ENCODE assay signal across 1 cellular context in genomic region chr7:36291387-36292316, GRCh38.
A peak's percentile ranks its signal among the peaks of the same experiment; 100 is the strongest.
TF ChIP-seq lines count a peak whose summit lies in the region.

No MANE protein-coding gene starts in this region.

TF ChIP-seq in HepG2, 621 proteins besides CTCF, POLR2A, EP300 and RAD21 (continued from another document and continues in another):
- TF ChIP-seq, protein P1, sequence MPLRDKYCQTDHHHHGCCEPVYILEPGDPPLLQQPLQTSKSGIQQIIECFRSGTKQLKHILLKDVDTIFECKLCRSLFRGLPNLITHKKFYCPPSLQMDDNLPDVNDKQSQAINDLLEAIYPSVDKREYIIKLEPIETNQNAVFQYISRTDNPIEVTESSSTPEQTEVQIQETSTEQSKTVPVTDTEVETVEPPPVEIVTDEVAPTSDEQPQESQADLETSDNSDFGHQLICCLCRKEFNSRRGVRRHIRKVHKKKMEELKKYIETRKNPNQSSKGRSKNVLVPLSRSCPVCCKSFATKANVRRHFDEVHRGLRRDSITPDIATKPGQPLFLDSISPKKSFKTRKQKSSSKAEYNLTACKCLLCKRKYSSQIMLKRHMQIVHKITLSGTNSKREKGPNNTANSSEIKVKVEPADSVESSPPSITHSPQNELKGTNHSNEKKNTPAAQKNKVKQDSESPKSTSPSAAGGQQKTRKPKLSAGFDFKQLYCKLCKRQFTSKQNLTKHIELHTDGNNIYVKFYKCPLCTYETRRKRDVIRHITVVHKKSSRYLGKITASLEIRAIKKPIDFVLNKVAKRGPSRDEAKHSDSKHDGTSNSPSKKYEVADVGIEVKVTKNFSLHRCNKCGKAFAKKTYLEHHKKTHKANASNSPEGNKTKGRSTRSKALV (CRISPR knock-in tag; IDR thresholded peaks at IDR 0.05), result no peak
- TF ChIP-seq ZNF232 (CRISPR knock-in tag; IDR thresholded peaks at IDR 0.05; ENCODE audit: borderline replicate concordance) (no peak; the same call in 1 of the 2 replicates), HOMEZ (CRISPR knock-in tag; IDR thresholded peaks at IDR 0.05; ENCODE audit: low read depth) (no peak; the same call in 1 of the 2 replicates), GATAD2A (CRISPR knock-in tag; IDR thresholded peaks at IDR 0.05) (peak; percentile 77), MXI1 (IDR thresholded peaks at IDR 0.05; ENCODE audit: borderline replicate concordance, low read depth, low read length) (peak; percentile 14; the same call in 1 of the 3 replicates), NPAS2 (CRISPR knock-in tag; IDR thresholded peaks at IDR 0.05; ENCODE audit: borderline replicate concordance) (no peak), MZF1 (CRISPR knock-in tag; IDR thresholded peaks at IDR 0.05; ENCODE audit: borderline replicate concordance) (no peak), ZSCAN29 (CRISPR knock-in tag; conservative IDR thresholded peaks at IDR 0.05) (no peak), ZNF317 (CRISPR knock-in tag; IDR thresholded peaks at IDR 0.05) (no peak), HCFC1 (IDR thresholded peaks at IDR 0.05; ENCODE audit: low read depth, low read length) (0 out of 2 replicates have a peak, but pooled peaks have one; percentile 10), CCDC6 (CRISPR knock-in tag; IDR thresholded peaks at IDR 0.05) (no peak), DPF2 (CRISPR knock-in tag; IDR thresholded peaks at IDR 0.05; ENCODE audit: borderline replicate concordance, low read depth) (0 out of 2 replicates have a peak, but pooled peaks have one; percentile 29), MBD4 (IDR thresholded peaks at IDR 0.05; ENCODE audit: borderline replicate concordance, low read length) (no peak), MIXL1 (CRISPR knock-in tag; IDR thresholded peaks at IDR 0.05) (no peak), REPIN1 (CRISPR knock-in tag; IDR thresholded peaks at IDR 0.05; ENCODE audit: borderline replicate concordance, low read depth) (no peak), MAFF (IDR thresholded peaks at IDR 0.05; ENCODE audit: low read depth, low read length) (no peak), HNRNPH1 (optimal IDR thresholded peaks at IDR 0.05; ENCODE audit: low read depth, low read length) (no peak), ATF4 (CRISPR knock-in tag; IDR thresholded peaks at IDR 0.05) (peak in 1 of 2 experiments; percentile 54; a peak in 1 of 4 replicates), KDM5A (IDR thresholded peaks at IDR 0.05; ENCODE audit: borderline replicate concordance, low read length) (no peak), KDM3A (CRISPR knock-in tag; IDR thresholded peaks at IDR 0.05; ENCODE audit: low read depth) (no peak), SIN3A (IDR thresholded peaks at IDR 0.05; ENCODE audit: borderline replicate concordance, low read depth, low read length) (no peak), ZSCAN9 (CRISPR knock-in tag; IDR thresholded peaks at IDR 0.05; ENCODE audit: borderline replicate concordance) (no peak), NFE2 (CRISPR knock-in tag; IDR thresholded peaks at IDR 0.05) (no peak), SP2 (CRISPR knock-in tag; IDR thresholded peaks at IDR 0.05) (no peak), ZNF276 (CRISPR knock-in tag; IDR thresholded peaks at IDR 0.05; ENCODE audit: low read depth) (no peak), ZFP36L2 (CRISPR knock-in tag; IDR thresholded peaks at IDR 0.05) (no peak), THYN1 (CRISPR knock-in tag; IDR thresholded peaks at IDR 0.05; ENCODE audit: borderline replicate concordance, low read depth) (no peak), ZNF24 (IDR thresholded peaks at IDR 0.05) (no peak), ZNF501 (CRISPR knock-in tag; IDR thresholded peaks at IDR 0.05) (no peak), ZNF430 (CRISPR knock-in tag; IDR thresholded peaks at IDR 0.05) (no peak), ZNF598 (CRISPR knock-in tag; IDR thresholded peaks at IDR 0.05; ENCODE audit: borderline replicate concordance) (no peak; the same call in 1 of the 2 replicates), ZBTB26 (CRISPR knock-in tag; IDR thresholded peaks at IDR 0.05; ENCODE audit: borderline replicate concordance) (no peak), ARHGAP35 (CRISPR knock-in tag; IDR thresholded peaks at IDR 0.05; ENCODE audit: borderline replicate concordance) (no peak), ZNF484 (CRISPR knock-in tag; IDR thresholded peaks at IDR 0.05; ENCODE audit: borderline replicate concordance, low read depth) (no peak), TBX2 (CRISPR knock-in tag; IDR thresholded peaks at IDR 0.05; ENCODE audit: borderline replicate concordance) (peak; percentile 78), ZNF160 (CRISPR knock-in tag; IDR thresholded peaks at IDR 0.05) (no peak), ONECUT2 (CRISPR knock-in tag; IDR thresholded peaks at IDR 0.05) (no peak), NFIC (IDR thresholded peaks at IDR 0.05; ENCODE audit: low read length) (no peak; the same call in 1 of the 2 replicates), LBX2 (CRISPR knock-in tag; IDR thresholded peaks at IDR 0.05; ENCODE audit: borderline replicate concordance) (no peak), THAP11 (CRISPR knock-in tag; IDR thresholded peaks at IDR 0.05) (peak; percentile 22; the same call in 1 of the 2 replicates)
- TF ChIP-seq, protein P2, sequence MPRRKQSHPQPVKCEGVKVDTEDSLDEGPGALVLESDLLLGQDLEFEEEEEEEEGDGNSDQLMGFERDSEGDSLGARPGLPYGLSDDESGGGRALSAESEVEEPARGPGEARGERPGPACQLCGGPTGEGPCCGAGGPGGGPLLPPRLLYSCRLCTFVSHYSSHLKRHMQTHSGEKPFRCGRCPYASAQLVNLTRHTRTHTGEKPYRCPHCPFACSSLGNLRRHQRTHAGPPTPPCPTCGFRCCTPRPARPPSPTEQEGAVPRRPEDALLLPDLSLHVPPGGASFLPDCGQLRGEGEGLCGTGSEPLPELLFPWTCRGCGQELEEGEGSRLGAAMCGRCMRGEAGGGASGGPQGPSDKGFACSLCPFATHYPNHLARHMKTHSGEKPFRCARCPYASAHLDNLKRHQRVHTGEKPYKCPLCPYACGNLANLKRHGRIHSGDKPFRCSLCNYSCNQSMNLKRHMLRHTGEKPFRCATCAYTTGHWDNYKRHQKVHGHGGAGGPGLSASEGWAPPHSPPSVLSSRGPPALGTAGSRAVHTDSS (CRISPR knock-in tag; conservative IDR thresholded peaks at IDR 0.05), result no peak
- TF ChIP-seq, protein P3, sequence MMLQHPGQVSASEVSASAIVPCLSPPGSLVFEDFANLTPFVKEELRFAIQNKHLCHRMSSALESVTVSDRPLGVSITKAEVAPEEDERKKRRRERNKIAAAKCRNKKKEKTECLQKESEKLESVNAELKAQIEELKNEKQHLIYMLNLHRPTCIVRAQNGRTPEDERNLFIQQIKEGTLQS (CRISPR knock-in tag; IDR thresholded peaks at IDR 0.05), result no peak
- TF ChIP-seq, protein P4, sequence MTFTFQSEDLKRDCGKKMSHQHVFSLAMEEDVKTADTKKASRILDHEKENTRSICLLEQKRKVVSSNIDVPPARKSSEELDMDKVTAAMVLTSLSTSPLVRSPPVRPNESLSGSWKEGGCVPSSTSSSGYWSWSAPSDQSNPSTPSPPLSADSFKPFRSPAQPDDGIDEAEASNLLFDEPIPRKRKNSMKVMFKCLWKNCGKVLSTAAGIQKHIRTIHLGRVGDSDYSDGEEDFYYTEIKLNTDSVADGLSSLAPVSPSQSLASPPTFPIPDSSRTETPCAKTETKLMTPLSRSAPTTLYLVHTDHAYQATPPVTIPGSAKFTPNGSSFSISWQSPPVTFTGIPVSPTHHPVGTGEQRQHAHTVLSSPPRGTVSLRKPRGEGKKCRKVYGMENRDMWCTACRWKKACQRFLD (CRISPR knock-in tag; IDR thresholded peaks at IDR 0.05; ENCODE audit: borderline replicate concordance), result no peak
- TF ChIP-seq, protein P5, sequence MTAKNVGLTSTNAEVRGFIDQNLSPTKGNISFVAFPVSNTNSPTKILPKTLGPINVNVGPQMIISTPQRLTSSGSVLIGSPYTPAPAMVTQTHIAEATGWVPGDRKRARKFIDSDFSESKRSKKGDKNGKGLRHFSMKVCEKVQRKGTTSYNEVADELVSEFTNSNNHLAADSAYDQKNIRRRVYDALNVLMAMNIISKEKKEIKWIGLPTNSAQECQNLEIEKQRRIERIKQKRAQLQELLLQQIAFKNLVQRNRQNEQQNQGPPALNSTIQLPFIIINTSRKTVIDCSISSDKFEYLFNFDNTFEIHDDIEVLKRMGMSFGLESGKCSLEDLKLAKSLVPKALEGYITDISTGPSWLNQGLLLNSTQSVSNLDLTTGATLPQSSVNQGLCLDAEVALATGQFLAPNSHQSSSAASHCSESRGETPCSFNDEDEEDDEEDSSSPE (CRISPR knock-in tag; IDR thresholded peaks at IDR 0.05), result no peak
- TF ChIP-seq, protein P6, sequence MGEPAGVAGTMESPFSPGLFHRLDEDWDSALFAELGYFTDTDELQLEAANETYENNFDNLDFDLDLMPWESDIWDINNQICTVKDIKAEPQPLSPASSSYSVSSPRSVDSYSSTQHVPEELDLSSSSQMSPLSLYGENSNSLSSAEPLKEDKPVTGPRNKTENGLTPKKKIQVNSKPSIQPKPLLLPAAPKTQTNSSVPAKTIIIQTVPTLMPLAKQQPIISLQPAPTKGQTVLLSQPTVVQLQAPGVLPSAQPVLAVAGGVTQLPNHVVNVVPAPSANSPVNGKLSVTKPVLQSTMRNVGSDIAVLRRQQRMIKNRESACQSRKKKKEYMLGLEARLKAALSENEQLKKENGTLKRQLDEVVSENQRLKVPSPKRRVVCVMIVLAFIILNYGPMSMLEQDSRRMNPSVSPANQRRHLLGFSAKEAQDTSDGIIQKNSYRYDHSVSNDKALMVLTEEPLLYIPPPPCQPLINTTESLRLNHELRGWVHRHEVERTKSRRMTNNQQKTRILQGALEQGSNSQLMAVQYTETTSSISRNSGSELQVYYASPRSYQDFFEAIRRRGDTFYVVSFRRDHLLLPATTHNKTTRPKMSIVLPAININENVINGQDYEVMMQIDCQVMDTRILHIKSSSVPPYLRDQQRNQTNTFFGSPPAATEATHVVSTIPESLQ (CRISPR knock-in tag; conservative IDR thresholded peaks at IDR 0.05), result no peak
- TF ChIP-seq, protein P7, sequence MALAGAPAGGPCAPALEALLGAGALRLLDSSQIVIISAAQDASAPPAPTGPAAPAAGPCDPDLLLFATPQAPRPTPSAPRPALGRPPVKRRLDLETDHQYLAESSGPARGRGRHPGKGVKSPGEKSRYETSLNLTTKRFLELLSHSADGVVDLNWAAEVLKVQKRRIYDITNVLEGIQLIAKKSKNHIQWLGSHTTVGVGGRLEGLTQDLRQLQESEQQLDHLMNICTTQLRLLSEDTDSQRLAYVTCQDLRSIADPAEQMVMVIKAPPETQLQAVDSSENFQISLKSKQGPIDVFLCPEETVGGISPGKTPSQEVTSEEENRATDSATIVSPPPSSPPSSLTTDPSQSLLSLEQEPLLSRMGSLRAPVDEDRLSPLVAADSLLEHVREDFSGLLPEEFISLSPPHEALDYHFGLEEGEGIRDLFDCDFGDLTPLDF (CRISPR knock-in tag; IDR thresholded peaks at IDR 0.05), result no peak
- TF ChIP-seq, protein P8, sequence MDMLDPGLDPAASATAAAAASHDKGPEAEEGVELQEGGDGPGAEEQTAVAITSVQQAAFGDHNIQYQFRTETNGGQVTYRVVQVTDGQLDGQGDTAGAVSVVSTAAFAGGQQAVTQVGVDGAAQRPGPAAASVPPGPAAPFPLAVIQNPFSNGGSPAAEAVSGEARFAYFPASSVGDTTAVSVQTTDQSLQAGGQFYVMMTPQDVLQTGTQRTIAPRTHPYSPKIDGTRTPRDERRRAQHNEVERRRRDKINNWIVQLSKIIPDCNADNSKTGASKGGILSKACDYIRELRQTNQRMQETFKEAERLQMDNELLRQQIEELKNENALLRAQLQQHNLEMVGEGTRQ (IDR thresholded peaks at IDR 0.05; ENCODE audit: low read depth, low read length), result no peak
- TF ChIP-seq, protein P8 (CRISPR knock-in tag; IDR thresholded peaks at IDR 0.05; ENCODE audit: borderline replicate concordance), result no peak
